In genomic region chr17:67008101-67008500, GRCh38 we compare ENCODE assay signal across 10 cellular contexts. TPM values are rescaled to one million over a fixed set of nuclear protein-coding genes. Genes with fewer than 3 reads are reported as not detected.
"Had no signal": no experiment of that assay in that cellular context is flagged by ENCODE, and none has a peak within 500 bp of the region (broad histone marks: within the 10 kb centered on the region; RNA-seq: fewer than 3 reads in every experiment).

No MANE protein-coding gene starts in this region.

- H3K27ac ChIP-seq: GM23248 had no signal

- H3K9ac ChIP-seq: GM23248 had no signal

- FAIRE-seq: HTR-8/SVneo, K562 had no signal

- H3K4me3 ChIP-seq: GM23248, HAP-1, K562 had no signal

- H3K4me1 ChIP-seq: HAP-1 had no signal

- H3K36me3 ChIP-seq: HAP-1 had no signal

- ATAC-seq: HCT116, K562 had no signal

- DNase-seq: GM23248, GOT3, H7, HFFc6 had no signal

- H2AFZ ChIP-seq: GM23248 had no signal

- H3K9me3 ChIP-seq: HAP-1 had no signal

RNA-seq across cellular contexts. Expression of gene CACNG1, which starts 36.3 kb away (rescaled TPM):
- total RNA-seq: GM23248, H4, H7, HFFc6, HT-29, K562 had no signal
- polyA plus RNA-seq: GM23248, K562 had no signal

RNA-seq across cellular contexts. Expression of gene CACNG4, which starts 43.6 kb away (rescaled TPM):
- total RNA-seq: GM23248, HFFc6 had no signal
- polyA plus RNA-seq: GM23248, K562 had no signal
